26 cellular contexts compared by ENCODE assay signal in genomic region chr3:141986548-141987107, GRCh38.
"Had no signal": no experiment of that assay in that cellular context is flagged by ENCODE, and none has a peak within 500 bp of the region (broad histone marks: within the 10 kb centered on the region; RNA-seq: fewer than 3 reads in every experiment).

No MANE protein-coding gene starts in this region.

- H3K36me3 ChIP-seq: gastroesophageal sphincter, thoracic aorta, upper lobe of left lung had no signal

- H3K27ac Mint-ChIP-seq: endodermal cell; memory B cell; natural killer cell treated with Interleukin-12 subunit alpha and Interleukin-12 subunit beta and Interleukin-15 and Interleukin-18, amount 100 ng/mL, for 72 hours; neural progenitor cell; progenitor cell of endocrine pancreas; stimulated activated naive B cell treated with anti-CD40 and anti-IgM and Interleukin-4, amounts not matched to agents 10 μg/mL and 1 μg/mL and 100 μg/mL, for 72 hours; stimulated activated naive CD8-positive, alpha-beta T cell treated with anti-CD3 and anti-CD28 coated beads, Interleukin-15, Interleukin-2, amounts not matched to agents 100 ng/mL and 50 ng/mL, for 24 hours had no signal

- H3K27ac ChIP-seq: epithelial cell of prostate, esophagus muscularis mucosa, foreskin keratinocyte, gastroesophageal sphincter, heart left ventricle, hepatocyte, neural progenitor cell, parathyroid adenoma, thoracic aorta, tibial nerve, upper lobe of left lung had no signal

- ATAC-seq: foreskin keratinocyte; gastroesophageal sphincter; heart left ventricle; left lobe of liver; natural killer cell treated with Interleukin-12 subunit alpha and Interleukin-12 subunit beta and Interleukin-15 and Interleukin-18, amount 100 ng/mL, for 72 hours; sciatic nerve; stimulated activated naive B cell treated with anti-CD40 and anti-IgM and Interleukin-4, amounts not matched to agents 10 μg/mL and 1 μg/mL and 100 μg/mL, for 72 hours had no signal

- H3K4me1 Mint-ChIP-seq: endodermal cell; memory B cell; neural progenitor cell; stimulated activated naive B cell treated with anti-CD40 and anti-IgM and Interleukin-4, amounts not matched to agents 10 μg/mL and 1 μg/mL and 100 μg/mL, for 72 hours had no signal

- FAIRE-seq: colon, kidney, urothelium cell line had no signal

- H2AFZ ChIP-seq: hepatocyte, neural progenitor cell, parathyroid adenoma had no signal

- H3K9me3 Mint-ChIP-seq: endodermal cell; memory B cell; naive B cell; natural killer cell treated with Interleukin-12 subunit alpha and Interleukin-12 subunit beta and Interleukin-15 and Interleukin-18, amount 100 ng/mL, for 72 hours; neural progenitor cell; stimulated activated naive B cell treated with anti-CD40 and anti-IgM and Interleukin-4, amounts not matched to agents 10 μg/mL and 1 μg/mL and 100 μg/mL, for 72 hours; stimulated activated naive CD8-positive, alpha-beta T cell treated with anti-CD3 and anti-CD28 coated beads, Interleukin-15, Interleukin-2, amounts not matched to agents 100 ng/mL and 50 ng/mL, for 24 hours had no signal

- H3K36me3 Mint-ChIP-seq: natural killer cell treated with Interleukin-12 subunit alpha and Interleukin-12 subunit beta and Interleukin-15 and Interleukin-18, amount 100 ng/mL, for 72 hours had no signal

- H3K27me3 ChIP-seq: esophagus muscularis mucosa, foreskin keratinocyte, gastroesophageal sphincter, heart left ventricle, hepatocyte, neural progenitor cell, tibial nerve, upper lobe of left lung had no signal

- H3K79me2 ChIP-seq: hepatocyte, parathyroid adenoma had no signal

- H3K9me3 ChIP-seq: esophagus muscularis mucosa, gastroesophageal sphincter, heart left ventricle, thoracic aorta, tibial nerve, upper lobe of left lung had no signal

- H3K27me3 Mint-ChIP-seq: memory B cell; naive B cell; natural killer cell treated with Interleukin-12 subunit alpha and Interleukin-12 subunit beta and Interleukin-15 and Interleukin-18, amount 100 ng/mL, for 72 hours; progenitor cell of endocrine pancreas; stimulated activated naive B cell treated with anti-CD40 and anti-IgM and Interleukin-4, amounts not matched to agents 10 μg/mL and 1 μg/mL and 100 μg/mL, for 72 hours; stimulated activated naive CD8-positive, alpha-beta T cell treated with anti-CD3 and anti-CD28 coated beads, Interleukin-15, Interleukin-2, amounts not matched to agents 100 ng/mL and 50 ng/mL, for 24 hours had no signal

- H3K4me3 Mint-ChIP-seq: endodermal cell; memory B cell; naive B cell; natural killer cell treated with Interleukin-12 subunit alpha and Interleukin-12 subunit beta and Interleukin-15 and Interleukin-18, amount 100 ng/mL, for 72 hours; neural progenitor cell; stimulated activated naive B cell treated with anti-CD40 and anti-IgM and Interleukin-4, amounts not matched to agents 10 μg/mL and 1 μg/mL and 100 μg/mL, for 72 hours; stimulated activated naive CD8-positive, alpha-beta T cell treated with anti-CD3 and anti-CD28 coated beads, Interleukin-15, Interleukin-2, amounts not matched to agents 100 ng/mL and 50 ng/mL, for 24 hours had no signal

- H3K4me2 ChIP-seq: hepatocyte, neural progenitor cell had no signal

- DNase-seq: effector CD8-positive, alpha-beta T cell; endodermal cell; foreskin keratinocyte; heart left ventricle; kidney; naive B cell; stimulated activated CD4-positive, alpha-beta T cell treated with anti-CD3 and anti-CD28 coated beads, Interleukin-4, amount 100 ng/mL, for 4 hours; stimulated activated naive B cell treated with anti-CD40 and anti-IgM and Interleukin-4, amounts not matched to agents 10 μg/mL and 1 μg/mL and 100 μg/mL, for 72 hours; upper lobe of left lung had no signal

- H3K4me3 ChIP-seq: esophagus muscularis mucosa, gastroesophageal sphincter, heart left ventricle, hepatocyte, lung, neural progenitor cell, thoracic aorta, tibial nerve, upper lobe of left lung had no signal

- H3K9ac ChIP-seq: neural progenitor cell, parathyroid adenoma had no signal

- H3K4me1 ChIP-seq: esophagus muscularis mucosa, foreskin keratinocyte, gastroesophageal sphincter, heart left ventricle, neural progenitor cell, parathyroid adenoma, tibial nerve, upper lobe of left lung had no signal
